ENCODE assay signal across 9 cellular contexts in the genomic region with DNA sequence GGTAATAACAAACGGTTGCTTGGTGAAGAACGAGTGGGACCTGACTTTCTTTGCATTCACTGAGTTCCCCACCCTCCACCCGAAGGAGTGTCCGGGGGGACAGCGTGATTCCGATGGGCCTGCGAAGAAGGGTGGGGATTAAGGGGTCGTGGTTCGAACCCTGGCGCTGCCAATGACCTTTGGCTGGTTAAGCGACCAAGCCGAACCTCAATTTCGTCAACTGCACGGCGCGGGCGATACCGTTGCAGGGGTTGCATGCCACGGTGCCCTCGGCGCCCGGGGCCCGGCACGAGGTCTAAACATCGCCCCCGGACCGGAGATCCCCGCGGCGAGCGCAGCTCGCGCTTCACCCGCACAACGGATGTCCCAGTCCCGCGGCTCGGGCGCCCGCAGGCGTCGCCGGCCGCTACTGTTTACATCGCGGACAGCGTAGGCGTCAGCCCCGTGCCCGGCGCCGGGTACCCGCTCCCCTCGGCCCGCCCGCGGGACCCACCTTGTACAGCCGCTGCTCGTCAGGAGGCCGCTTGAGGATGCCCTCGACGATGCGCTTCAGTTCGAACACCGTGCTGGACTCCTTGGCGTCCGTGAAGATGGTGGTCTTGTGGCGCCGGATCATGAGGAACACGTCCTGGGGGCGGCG. TPM values are rescaled to one million over a fixed set of nuclear protein-coding genes. Genes with fewer than 3 reads are reported as not detected.
DNase-seq lines count a peak whose midpoint lies in the region; ATAC-seq and TF ChIP-seq lines count a peak whose summit lies in the region.
"Had no signal": no experiment of that assay in that cellular context is flagged by ENCODE, and none has a peak within 500 bp of the region (broad histone marks: within the 10 kb centered on the region; RNA-seq: fewer than 3 reads in every experiment).

No MANE protein-coding gene starts in this region.

- ATAC-seq in HG03045 (IDR thresholded peaks at IDR 0.05; ENCODE audit: unreplicated experiment): peak; percentile 22

- peaks cover 9% of the 10 kb centered on the region for H3K27me3 Mint-ChIP-seq in neural crest cell (ENCODE audit: low read depth)

- no peaks in the 10 kb centered on the region for H3K9me3 ChIP-seq in esophagus (ENCODE audit: control insufficient read depth in 2 of 2, insufficient read depth in 1 of 2, low read depth in 1 of 2, low read length in 1 of 2)

- no peaks in the 10 kb centered on the region for H3K27me3 ChIP-seq in esophagus (ENCODE audit: control insufficient read depth in 1 of 2, insufficient read depth in 2 of 2, low read length in 2 of 2)

- no peak for TF ChIP-seq CTCF in neural crest cell (conservative IDR thresholded peaks at IDR 0.05)

- WGBS in esophagus, 2 donors: 0% methylated on average over 70 to 72 of the region's 72 CpGs

- H3K4me3 ChIP-seq in esophagus (ENCODE audit: low read depth in 1 of 2, low read length in 2 of 2): peak overlapping the region; percentile 59 to 95

- DNase-seq in stimulated activated CD4-positive, alpha-beta T cell treated with anti-CD3 and anti-CD28 coated beads, Interleukin-12 subunit alpha, Interleukin-12 subunit beta, amount 100 ng/mL, for 4 hours: peak; percentile 41
- no peak for DNase-seq in stimulated activated CD4-positive, alpha-beta T cell treated with anti-CD3 and anti-CD28 coated beads, Interleukin-1b, Interleukin-23, amount 100 ng/mL, for 48 hours
- DNase-seq in UCSD-AML1 (lab: John Stamatoyannopoulos, UW; ENCODE audit: unreplicated experiment) (peak; percentile 43), neural crest cell (ENCODE audit: low read depth, low spot score) (no peak), cortex of kidney (lab: John Stamatoyannopoulos, UW) (no peak), SW480 (ENCODE audit: low spot score) (no peak)

- H3K36me3 Mint-ChIP-seq in neural crest cell (ENCODE audit: low read depth): peaks cover 9% of the 10 kb centered on the region

- peak overlapping the region; percentile 51 to 99 for H3K27ac ChIP-seq in esophagus (ENCODE audit: low read depth in 2 of 2, low read length in 1 of 2)

- peaks cover 5 to 24% of the 10 kb centered on the region in 2 donors for H3K36me3 ChIP-seq in esophagus (ENCODE audit: control insufficient read depth in 2 of 2, insufficient read depth in 2 of 2, low read length in 1 of 2)

- H3K27ac Mint-ChIP-seq in neural crest cell (ENCODE audit: unreplicated experiment): peak overlapping the region; percentile 97

- H3K4me1 Mint-ChIP-seq in neural crest cell: peaks cover 26% of the 10 kb centered on the region

- peaks cover 7% of the 10 kb centered on the region in 2 donors for H3K4me1 ChIP-seq in esophagus (ENCODE audit: control insufficient read depth in 2 of 2, insufficient read depth in 2 of 2, low read length in 1 of 2)

- peak overlapping the region; percentile 96 for H3K4me3 Mint-ChIP-seq in neural crest cell

- H3K9me3 Mint-ChIP-seq in neural crest cell: no peaks in the 10 kb centered on the region

RNA-seq across cellular contexts. Expression of gene ELOB, which starts 0.5 kb away (rescaled TPM):
- 100 to 1,000 TPM; 361 to 887 TPM for polyA plus RNA-seq in esophagus
- total RNA-seq in neural crest cell: 249 and 261 TPM in 2 replicates

RNA-seq across cellular contexts. Expression of gene PRSS33, which starts 10.7 kb away (rescaled TPM):
- polyA plus RNA-seq in esophagus: not detected
- 0.23 and 0.39 TPM in 2 replicates for total RNA-seq in neural crest cell
- total RNA-seq: pulmonary artery endothelial cell had no signal

RNA-seq across cellular contexts. Expression of gene PRSS41, which starts 21.6 kb away (rescaled TPM):
- not detected for polyA plus RNA-seq in esophagus
- total RNA-seq in neural crest cell: not detected in 2 replicates
- total RNA-seq: pulmonary artery endothelial cell had no signal

RNA-seq across cellular contexts. Expression of gene SRRM2, which starts 24.2 kb away (rescaled TPM):
- polyA plus RNA-seq in esophagus: 100 to 1,000 TPM; 317 to 886 TPM
- 779 and 803 TPM in 2 replicates for total RNA-seq in neural crest cell

RNA-seq across cellular contexts. Expression of gene PRSS21, which starts 40.4 kb away (rescaled TPM):
- 1 to 10 TPM in 1 of 2 donors, under 1 TPM in 1; 0.86 to 1.8 TPM for polyA plus RNA-seq in esophagus
- total RNA-seq in neural crest cell: not detected in 2 replicates

Comparison
In these comparisons a context has a peak if more than half of its experiments do, and no peak if none do; other contexts are left out.
1. DNase-seq: peak in stimulated activated CD4-positive, alpha-beta T cell treated with anti-CD3 and anti-CD28 coated beads, Interleukin-12 subunit alpha, Interleukin-12 subunit beta, amount 100 ng/mL, for 4 hours (single experiment) and UCSD-AML1 (single experiment); none in stimulated activated CD4-positive, alpha-beta T cell treated with anti-CD3 and anti-CD28 coated beads, Interleukin-1b, Interleukin-23, amount 100 ng/mL, for 48 hours (single experiment), neural crest cell (single experiment), cortex of kidney (single experiment) and SW480 (single experiment).